8 cellular contexts compared by ENCODE assay signal in the genomic region with DNA sequence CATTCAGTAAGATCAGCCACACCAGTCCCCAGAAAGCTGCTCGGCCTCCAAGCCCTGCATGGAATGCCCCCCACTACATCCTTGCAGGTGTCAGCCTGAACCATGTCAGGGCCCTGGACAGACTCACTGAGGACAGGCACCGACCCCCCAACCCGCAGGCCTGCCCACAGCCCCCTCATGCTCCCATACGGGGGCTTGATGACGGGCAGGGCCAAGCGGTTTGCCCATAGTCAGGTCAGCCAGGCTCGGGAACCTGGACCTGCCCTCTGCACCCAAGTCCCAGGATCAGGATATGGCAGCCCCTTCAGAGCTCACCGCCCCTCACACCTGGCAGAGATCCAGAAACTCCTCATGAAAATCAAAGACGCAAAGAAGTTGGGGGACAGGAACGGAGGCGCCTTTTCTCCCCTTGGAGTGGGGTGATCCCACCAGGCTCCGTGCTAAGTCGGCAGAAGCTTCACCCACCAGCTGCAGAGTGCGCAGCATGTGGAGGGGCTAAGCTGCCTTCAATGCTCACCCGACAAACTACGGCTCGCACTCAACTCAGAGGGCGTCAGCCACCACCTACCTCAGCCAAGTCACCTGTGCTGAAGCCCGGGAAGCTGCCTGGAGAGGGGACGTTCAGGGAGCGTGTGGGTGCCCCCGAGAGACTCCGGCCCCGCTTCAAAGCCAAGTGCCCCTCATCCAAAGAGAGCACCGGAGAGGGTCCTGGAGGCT. TPM values are rescaled to one million over a fixed set of nuclear protein-coding genes. Genes with fewer than 3 reads are reported as not detected.
A peak's percentile ranks its signal among the peaks of the same experiment; 100 is the strongest.
DNase-seq lines count a peak whose midpoint lies in the region; ATAC-seq and TF ChIP-seq lines count a peak whose summit lies in the region.

No MANE protein-coding gene starts in this region.

- intact Hi-C loops in A673 (cut with micrococcal nuclease; ENCODE audit: unreplicated experiment) (no loop called here), adrenal gland (cut with DNase I) (no loop called here)

- in situ Hi-C loops in HAP-1 (cut with MboI; ENCODE audit: low sequenced_read_pairs), result no loop called here

- 86 to 91% (median 88%) methylated on average over 6 to 25 of the region's 25 CpGs for WGBS in adrenal gland, 4 donors
- WGBS in liver, result 92% methylated on average over 25 of the region's 25 CpGs

- H3K36me3 ChIP-seq in A673 (ENCODE audit: insufficient read depth, low read length, poor library complexity, severe bottlenecking) (peaks cover 10% of the 10 kb centered on the region), HAP-1 (replicated peaks) (peaks cover 4% of the 10 kb centered on the region), adrenal gland (replicated peaks in 1 of 2) (peaks cover 0 to 1% of the 10 kb centered on the region in 2 donors), liver (ENCODE audit: control insufficient read depth in 4 of 4, insufficient read depth in 3 of 4, low read depth in 1 of 4, low read length in 3 of 4) (peaks cover 0 to 26% (median 2%) of the 10 kb centered on the region in 4 donors)

- no peak for TF ChIP-seq RAD21 in liver (IDR thresholded peaks at IDR 0.05)

- H3K9me3 ChIP-seq in A673 (ENCODE audit: low read depth, low read length, poor library complexity, severe bottlenecking) (no peaks in the 10 kb centered on the region), HAP-1 (no peaks in the 10 kb centered on the region), adrenal gland (replicated peaks in 1 of 3) (no peaks in the 10 kb centered on the region), liver (ENCODE audit: control insufficient read depth in 4 of 4, low read length in 3 of 4) (no peaks in the 10 kb centered on the region)

- TF ChIP-seq CTCF in A673 (conservative IDR thresholded peaks at IDR 0.05; ENCODE audit: low read depth, low read length) (no peak), adrenal gland (IDR thresholded peaks at IDR 0.05) (no peak), liver (IDR thresholded peaks at IDR 0.05; ENCODE audit: low read depth, low read length, missing input control) (no peak), GM10266 (IDR thresholded peaks at IDR 0.05; ENCODE audit: control insufficient read depth, insufficient read depth, low read depth, missing control alignments) (no peak)

- TF ChIP-seq POLR2A in adrenal gland (IDR thresholded peaks at IDR 0.05), result no peak

- DNase-seq in A673 (ENCODE audit: low spot score) (peak; percentile 37), HAP-1 (ENCODE audit: low spot score in 2 of 2) (peak in 1 of 2 experiments; percentile 31), adrenal gland (peak in 1 of 7 donors; percentile 36), GM10266 (ENCODE audit: extremely low spot score) (no peak), GM03348 (ENCODE audit: low spot score) (no peak), GDM1 (lab: John Stamatoyannopoulos, UW) (no peak)

- H3K27ac ChIP-seq in A673 (ENCODE audit: low read depth, low read length, poor library complexity, severe bottlenecking) (peak overlapping the region; percentile 97), adrenal gland (peak overlapping the region in 4 of 5 donors; percentile 95 to 98 (median 97)), liver (ENCODE audit: low read depth in 1 of 2, low read length in 2 of 2) (peak overlapping the region; percentile 66 to 96)

- POLR2A ChIA-PET in A673 (lab: Charles Lee; ENCODE audit: low non-redundant PET), result interaction anchor here (0.5 kb wide), 1 partner anchor 38 kb away, joined by 3 read pairs; no protein-coding TSS in a partner anchor

- no peak for ATAC-seq in HG02840 (IDR thresholded peaks at IDR 0.05; ENCODE audit: low FRiP score, unreplicated experiment)

- TSS peak; percentile 71 for BruUV-seq in A673 (replicated peaks; lab: Mats Ljungman, UMichigan)

- peaks cover 16% of the 10 kb centered on the region for H3K4me1 ChIP-seq in A673 (ENCODE audit: insufficient read depth, low read length, poor library complexity, severe bottlenecking)
- H3K4me1 ChIP-seq in HAP-1, result peaks cover 8% of the 10 kb centered on the region; the same call in 1 of the 2 replicates
- peaks cover 12 to 22% of the 10 kb centered on the region in 2 donors for H3K4me1 ChIP-seq in adrenal gland (replicated peaks in 1 of 2)
- H3K4me1 ChIP-seq in liver (ENCODE audit: control insufficient read depth in 4 of 4, insufficient read depth in 4 of 4, low read length in 3 of 4), result peaks cover 6 to 19% (median 14%) of the 10 kb centered on the region in 4 donors

- H3K27me3 ChIP-seq in A673 (replicated peaks; ENCODE audit: insufficient read depth, low read depth, low read length, poor library complexity) (no peaks in the 10 kb centered on the region), HAP-1 (ENCODE audit: low read depth) (no peaks in the 10 kb centered on the region), adrenal gland (no peaks in the 10 kb centered on the region), liver (ENCODE audit: control insufficient read depth in 4 of 4, insufficient read depth in 4 of 4, low read length in 3 of 4) (no peaks in the 10 kb centered on the region)

- H3K9ac ChIP-seq in liver (ENCODE audit: low read depth in 1 of 2, low read length in 2 of 2), result no peak overlapping the region

- H3K4me3 ChIP-seq in A673 (ENCODE audit: low read depth, low read length, poor library complexity, severe bottlenecking), result peak overlapping the region; percentile 90
- H3K4me3 ChIP-seq in HAP-1, result peak overlapping the region; percentile 72
- H3K4me3 ChIP-seq in adrenal gland, result peak overlapping the region in 1 of 4 donors; percentile 56
- peak overlapping the region in 2 of 3 donors; percentile 41 to 67 for H3K4me3 ChIP-seq in liver (ENCODE audit: low read depth in 1 of 3, low read length in 3 of 3)

- CTCF ChIA-PET in A673 (lab: Charles Lee), result no interaction called here

TF ChIP-seq in liver, 16 proteins besides CTCF, POLR2A, EP300 and RAD21:
- TF ChIP-seq HNF4A (conservative IDR thresholded peaks at IDR 0.05), result peak in 1 of 2 donors; percentile 23
- TF ChIP-seq, protein P1, sequence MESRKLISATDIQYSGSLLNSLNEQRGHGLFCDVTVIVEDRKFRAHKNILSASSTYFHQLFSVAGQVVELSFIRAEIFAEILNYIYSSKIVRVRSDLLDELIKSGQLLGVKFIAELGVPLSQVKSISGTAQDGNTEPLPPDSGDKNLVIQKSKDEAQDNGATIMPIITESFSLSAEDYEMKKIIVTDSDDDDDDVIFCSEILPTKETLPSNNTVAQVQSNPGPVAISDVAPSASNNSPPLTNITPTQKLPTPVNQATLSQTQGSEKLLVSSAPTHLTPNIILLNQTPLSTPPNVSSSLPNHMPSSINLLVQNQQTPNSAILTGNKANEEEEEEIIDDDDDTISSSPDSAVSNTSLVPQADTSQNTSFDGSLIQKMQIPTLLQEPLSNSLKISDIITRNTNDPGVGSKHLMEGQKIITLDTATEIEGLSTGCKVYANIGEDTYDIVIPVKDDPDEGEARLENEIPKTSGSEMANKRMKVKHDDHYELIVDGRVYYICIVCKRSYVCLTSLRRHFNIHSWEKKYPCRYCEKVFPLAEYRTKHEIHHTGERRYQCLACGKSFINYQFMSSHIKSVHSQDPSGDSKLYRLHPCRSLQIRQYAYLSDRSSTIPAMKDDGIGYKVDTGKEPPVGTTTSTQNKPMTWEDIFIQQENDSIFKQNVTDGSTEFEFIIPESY (IDR thresholded peaks at IDR 0.05), result no peak

RNA-seq across cellular contexts. Expression of gene GNPTG, which starts 26.5 kb away (rescaled TPM):
- 20.9 and 32.7 TPM in 2 replicates for total RNA-seq in A673 (2021)
- 100 to 1,000 TPM; 213 to 332 (median 284) TPM for total RNA-seq in adrenal gland
- 100 to 1,000 TPM in 2 of 3 donors, 10 to 100 TPM in 1; 95.9 to 659 (median 362) TPM for polyA plus RNA-seq in adrenal gland
- 10 to 100 TPM; 24.4 to 31.4 TPM for total RNA-seq in liver
- 10 to 100 TPM; 50.7 to 79.6 TPM for polyA plus RNA-seq in liver

RNA-seq across cellular contexts. Expression of gene TSR3, which starts 26.6 kb away (rescaled TPM):
- total RNA-seq in A673 (2021) (55.0 and 57.2 TPM in 2 replicates), adrenal gland (100 to 1,000 TPM in 3 of 8 donors, 10 to 100 TPM in 5; 49.8 to 258 (median 76.1) TPM), liver (10 to 100 TPM; 20.3 to 29.5 TPM)
- polyA plus RNA-seq in adrenal gland (10 to 100 TPM; 13.7 to 42.8 (median 39.2) TPM), liver (10 to 100 TPM; 28.3 to 29.9 TPM)

RNA-seq across cellular contexts. Expression of gene UNKL, which starts 36.3 kb away (rescaled TPM):
- total RNA-seq in A673 (2021), result 86.7 and 88.5 TPM in 2 replicates
- total RNA-seq in adrenal gland, result 100 to 1,000 TPM in 1 of 8 donors, 10 to 100 TPM in 7; 11.5 to 174 (median 39.0) TPM
- 10 to 100 TPM; 10.1 to 27.9 (median 11.8) TPM for polyA plus RNA-seq in adrenal gland
- 10 to 100 TPM in 1 of 2 donors, 1 to 10 TPM in 1; 7.1 to 14.7 TPM for total RNA-seq in liver
- polyA plus RNA-seq in liver, result 1 to 10 TPM; 3.5 to 6.1 TPM

RNA-seq across cellular contexts. Expression of gene UQCC4, which starts 42.3 kb away (rescaled TPM):
- 17.8 and 19.5 TPM in 2 replicates for total RNA-seq in A673 (2021)
- total RNA-seq in adrenal gland, result 10 to 100 TPM; 16.9 to 48.2 (median 21.6) TPM
- polyA plus RNA-seq in adrenal gland, result 10 to 100 TPM; 13.2 to 21.0 (median 15.7) TPM
- 1 to 10 TPM; 6.9 to 8.9 TPM for total RNA-seq in liver
- 10 to 100 TPM; 13.8 to 16.4 TPM for polyA plus RNA-seq in liver

RNA-seq across cellular contexts. Expression of gene BAIAP3, which starts 44.8 kb away (rescaled TPM):
- 2.0 and 3.7 TPM in 2 replicates for total RNA-seq in A673 (2021)
- total RNA-seq in adrenal gland, result 10 to 100 TPM in 4 of 8 donors, 1 to 10 TPM in 3, under 1 TPM in 1; 0.79 to 25.4 (median 14.9) TPM
- polyA plus RNA-seq in adrenal gland, result 100 to 1,000 TPM in 1 of 3 donors, 10 to 100 TPM in 2; 11.9 to 129 (median 20.7) TPM
- total RNA-seq in liver, result 1 to 10 TPM; 2.3 to 2.8 TPM
- 1 to 10 TPM; 1.6 to 3.8 TPM for polyA plus RNA-seq in liver
